Comparison of ENCODE assay signal across 1 cellular context in genomic region chr2:88016086-88016947, GRCh38.
TF ChIP-seq lines count a peak whose summit lies in the region.

RNU2-63P (minus strand) TSS chr2:88016547.

TF ChIP-seq in K562, 482 proteins besides CTCF, POLR2A, EP300 and RAD21 (continued from another document and continues in another):
- TF ChIP-seq, protein P1, sequence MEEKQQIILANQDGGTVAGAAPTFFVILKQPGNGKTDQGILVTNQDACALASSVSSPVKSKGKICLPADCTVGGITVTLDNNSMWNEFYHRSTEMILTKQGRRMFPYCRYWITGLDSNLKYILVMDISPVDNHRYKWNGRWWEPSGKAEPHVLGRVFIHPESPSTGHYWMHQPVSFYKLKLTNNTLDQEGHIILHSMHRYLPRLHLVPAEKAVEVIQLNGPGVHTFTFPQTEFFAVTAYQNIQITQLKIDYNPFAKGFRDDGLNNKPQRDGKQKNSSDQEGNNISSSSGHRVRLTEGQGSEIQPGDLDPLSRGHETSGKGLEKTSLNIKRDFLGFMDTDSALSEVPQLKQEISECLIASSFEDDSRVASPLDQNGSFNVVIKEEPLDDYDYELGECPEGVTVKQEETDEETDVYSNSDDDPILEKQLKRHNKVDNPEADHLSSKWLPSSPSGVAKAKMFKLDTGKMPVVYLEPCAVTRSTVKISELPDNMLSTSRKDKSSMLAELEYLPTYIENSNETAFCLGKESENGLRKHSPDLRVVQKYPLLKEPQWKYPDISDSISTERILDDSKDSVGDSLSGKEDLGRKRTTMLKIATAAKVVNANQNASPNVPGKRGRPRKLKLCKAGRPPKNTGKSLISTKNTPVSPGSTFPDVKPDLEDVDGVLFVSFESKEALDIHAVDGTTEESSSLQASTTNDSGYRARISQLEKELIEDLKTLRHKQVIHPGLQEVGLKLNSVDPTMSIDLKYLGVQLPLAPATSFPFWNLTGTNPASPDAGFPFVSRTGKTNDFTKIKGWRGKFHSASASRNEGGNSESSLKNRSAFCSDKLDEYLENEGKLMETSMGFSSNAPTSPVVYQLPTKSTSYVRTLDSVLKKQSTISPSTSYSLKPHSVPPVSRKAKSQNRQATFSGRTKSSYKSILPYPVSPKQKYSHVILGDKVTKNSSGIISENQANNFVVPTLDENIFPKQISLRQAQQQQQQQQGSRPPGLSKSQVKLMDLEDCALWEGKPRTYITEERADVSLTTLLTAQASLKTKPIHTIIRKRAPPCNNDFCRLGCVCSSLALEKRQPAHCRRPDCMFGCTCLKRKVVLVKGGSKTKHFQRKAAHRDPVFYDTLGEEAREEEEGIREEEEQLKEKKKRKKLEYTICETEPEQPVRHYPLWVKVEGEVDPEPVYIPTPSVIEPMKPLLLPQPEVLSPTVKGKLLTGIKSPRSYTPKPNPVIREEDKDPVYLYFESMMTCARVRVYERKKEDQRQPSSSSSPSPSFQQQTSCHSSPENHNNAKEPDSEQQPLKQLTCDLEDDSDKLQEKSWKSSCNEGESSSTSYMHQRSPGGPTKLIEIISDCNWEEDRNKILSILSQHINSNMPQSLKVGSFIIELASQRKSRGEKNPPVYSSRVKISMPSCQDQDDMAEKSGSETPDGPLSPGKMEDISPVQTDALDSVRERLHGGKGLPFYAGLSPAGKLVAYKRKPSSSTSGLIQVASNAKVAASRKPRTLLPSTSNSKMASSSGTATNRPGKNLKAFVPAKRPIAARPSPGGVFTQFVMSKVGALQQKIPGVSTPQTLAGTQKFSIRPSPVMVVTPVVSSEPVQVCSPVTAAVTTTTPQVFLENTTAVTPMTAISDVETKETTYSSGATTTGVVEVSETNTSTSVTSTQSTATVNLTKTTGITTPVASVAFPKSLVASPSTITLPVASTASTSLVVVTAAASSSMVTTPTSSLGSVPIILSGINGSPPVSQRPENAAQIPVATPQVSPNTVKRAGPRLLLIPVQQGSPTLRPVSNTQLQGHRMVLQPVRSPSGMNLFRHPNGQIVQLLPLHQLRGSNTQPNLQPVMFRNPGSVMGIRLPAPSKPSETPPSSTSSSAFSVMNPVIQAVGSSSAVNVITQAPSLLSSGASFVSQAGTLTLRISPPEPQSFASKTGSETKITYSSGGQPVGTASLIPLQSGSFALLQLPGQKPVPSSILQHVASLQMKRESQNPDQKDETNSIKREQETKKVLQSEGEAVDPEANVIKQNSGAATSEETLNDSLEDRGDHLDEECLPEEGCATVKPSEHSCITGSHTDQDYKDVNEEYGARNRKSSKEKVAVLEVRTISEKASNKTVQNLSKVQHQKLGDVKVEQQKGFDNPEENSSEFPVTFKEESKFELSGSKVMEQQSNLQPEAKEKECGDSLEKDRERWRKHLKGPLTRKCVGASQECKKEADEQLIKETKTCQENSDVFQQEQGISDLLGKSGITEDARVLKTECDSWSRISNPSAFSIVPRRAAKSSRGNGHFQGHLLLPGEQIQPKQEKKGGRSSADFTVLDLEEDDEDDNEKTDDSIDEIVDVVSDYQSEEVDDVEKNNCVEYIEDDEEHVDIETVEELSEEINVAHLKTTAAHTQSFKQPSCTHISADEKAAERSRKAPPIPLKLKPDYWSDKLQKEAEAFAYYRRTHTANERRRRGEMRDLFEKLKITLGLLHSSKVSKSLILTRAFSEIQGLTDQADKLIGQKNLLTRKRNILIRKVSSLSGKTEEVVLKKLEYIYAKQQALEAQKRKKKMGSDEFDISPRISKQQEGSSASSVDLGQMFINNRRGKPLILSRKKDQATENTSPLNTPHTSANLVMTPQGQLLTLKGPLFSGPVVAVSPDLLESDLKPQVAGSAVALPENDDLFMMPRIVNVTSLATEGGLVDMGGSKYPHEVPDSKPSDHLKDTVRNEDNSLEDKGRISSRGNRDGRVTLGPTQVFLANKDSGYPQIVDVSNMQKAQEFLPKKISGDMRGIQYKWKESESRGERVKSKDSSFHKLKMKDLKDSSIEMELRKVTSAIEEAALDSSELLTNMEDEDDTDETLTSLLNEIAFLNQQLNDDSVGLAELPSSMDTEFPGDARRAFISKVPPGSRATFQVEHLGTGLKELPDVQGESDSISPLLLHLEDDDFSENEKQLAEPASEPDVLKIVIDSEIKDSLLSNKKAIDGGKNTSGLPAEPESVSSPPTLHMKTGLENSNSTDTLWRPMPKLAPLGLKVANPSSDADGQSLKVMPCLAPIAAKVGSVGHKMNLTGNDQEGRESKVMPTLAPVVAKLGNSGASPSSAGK (IDR thresholded peaks at IDR 0.05), result no peak
- TF ChIP-seq SRSF3 (IDR thresholded peaks at IDR 0.05; ENCODE audit: insufficient read depth, low read length) (no peak), ZSCAN32 (CRISPR knock-in tag; IDR thresholded peaks at IDR 0.05) (peak; percentile 87), ZNF23 (CRISPR knock-in tag; IDR thresholded peaks at IDR 0.05) (peak; percentile 88), ZNF436 (CRISPR knock-in tag; IDR thresholded peaks at IDR 0.05) (peak; percentile 81), ZNF133 (CRISPR knock-in tag; IDR thresholded peaks at IDR 0.05) (no peak), KAT8 (IDR thresholded peaks at IDR 0.05; ENCODE audit: low read depth) (no peak), SOX6 (IDR thresholded peaks at IDR 0.05) (peak; percentile 43; the same call in 1 of the 2 replicates), HNRNPK (IDR thresholded peaks at IDR 0.05; ENCODE audit: low read depth, low read length, poor library complexity, severe bottlenecking) (no peak), POLR3G (IDR thresholded peaks at IDR 0.05; ENCODE audit: extremely low read depth, insufficient read length, insufficient replicate concordance) (no peak), SAFB (IDR thresholded peaks at IDR 0.05; ENCODE audit: borderline replicate concordance, low read depth, low read length) (no peak), CHD1 (IDR thresholded peaks at IDR 0.05; ENCODE audit: low read length) (no peak), TCF3 (CRISPR knock-in tag; IDR thresholded peaks at IDR 0.05) (peak; percentile 50), ZNF668 (CRISPR knock-in tag; IDR thresholded peaks at IDR 0.05) (no peak), ZNF699 (CRISPR knock-in tag; IDR thresholded peaks at IDR 0.05; ENCODE audit: insufficient replicate concordance) (no peak), ZNF184 (CRISPR knock-in tag; IDR thresholded peaks at IDR 0.05) (no peak), ZC3H8 (IDR thresholded peaks at IDR 0.05) (peak; percentile 98), BCLAF1 (IDR thresholded peaks at IDR 0.05; ENCODE audit: borderline replicate concordance in 1 of 2, control insufficient read depth in 1 of 2, low read depth in 2 of 2, low read length in 1 of 2) (peak; percentile 77 to 100; a peak in 3 of 4 replicates), SMAD3 (CRISPR knock-in tag; conservative IDR thresholded peaks at IDR 0.05) (peak; percentile 93), HMBOX1 (IDR thresholded peaks at IDR 0.05) (peak; percentile 54), MTF1 (CRISPR knock-in tag; IDR thresholded peaks at IDR 0.05; ENCODE audit: borderline replicate concordance) (no peak), CBX1 (IDR thresholded peaks at IDR 0.05; ENCODE audit: low read depth) (peak; percentile 100), TARDBP (IDR thresholded peaks at IDR 0.05) (peak; percentile 98; the same call in 1 of the 2 replicates), ZNF445 (CRISPR knock-in tag; IDR thresholded peaks at IDR 0.05; ENCODE audit: low read depth) (peak; percentile 96), BCOR (IDR thresholded peaks at IDR 0.05) (no peak), ARHGAP35 (IDR thresholded peaks at IDR 0.05; ENCODE audit: partially characterized antibody) (peak; percentile 97), NCOA4 (IDR thresholded peaks at IDR 0.05; ENCODE audit: partially characterized antibody) (peak; percentile 31), ZNF444 (CRISPR knock-in tag; IDR thresholded peaks at IDR 0.05) (peak; percentile 90), NR2C1 (IDR thresholded peaks at IDR 0.05) (no peak), NR2C1 (tag; IDR thresholded peaks at IDR 0.05) (0 out of 2 replicates have a peak, but pooled peaks have one; percentile 21), ELK1 (CRISPR knock-in tag; IDR thresholded peaks at IDR 0.05) (no peak), ZNF143 (CRISPR knock-in tag; IDR thresholded peaks at IDR 0.05) (no peak), NCOR1 (IDR thresholded peaks at IDR 0.05) (peak; percentile 92), ZBTB8A (IDR thresholded peaks at IDR 0.05; ENCODE audit: partially characterized antibody) (peak; percentile 62), ZBED1 (IDR thresholded peaks at IDR 0.05) (peak; percentile 99), PRPF4 (IDR thresholded peaks at IDR 0.05; ENCODE audit: insufficient read depth, low read depth, low read length, poor library complexity, severe bottlenecking) (no peak), HMG20B (CRISPR knock-in tag; IDR thresholded peaks at IDR 0.05) (peak; percentile 97)
- TF ChIP-seq, protein P2, sequence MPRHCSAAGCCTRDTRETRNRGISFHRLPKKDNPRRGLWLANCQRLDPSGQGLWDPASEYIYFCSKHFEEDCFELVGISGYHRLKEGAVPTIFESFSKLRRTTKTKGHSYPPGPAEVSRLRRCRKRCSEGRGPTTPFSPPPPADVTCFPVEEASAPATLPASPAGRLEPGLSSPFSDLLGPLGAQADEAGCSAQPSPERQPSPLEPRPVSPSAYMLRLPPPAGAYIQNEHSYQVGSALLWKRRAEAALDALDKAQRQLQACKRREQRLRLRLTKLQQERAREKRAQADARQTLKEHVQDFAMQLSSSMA (CRISPR knock-in tag; IDR thresholded peaks at IDR 0.05), result peak; percentile 93; the same call in 1 of the 2 replicates
- TF ChIP-seq, protein P3, sequence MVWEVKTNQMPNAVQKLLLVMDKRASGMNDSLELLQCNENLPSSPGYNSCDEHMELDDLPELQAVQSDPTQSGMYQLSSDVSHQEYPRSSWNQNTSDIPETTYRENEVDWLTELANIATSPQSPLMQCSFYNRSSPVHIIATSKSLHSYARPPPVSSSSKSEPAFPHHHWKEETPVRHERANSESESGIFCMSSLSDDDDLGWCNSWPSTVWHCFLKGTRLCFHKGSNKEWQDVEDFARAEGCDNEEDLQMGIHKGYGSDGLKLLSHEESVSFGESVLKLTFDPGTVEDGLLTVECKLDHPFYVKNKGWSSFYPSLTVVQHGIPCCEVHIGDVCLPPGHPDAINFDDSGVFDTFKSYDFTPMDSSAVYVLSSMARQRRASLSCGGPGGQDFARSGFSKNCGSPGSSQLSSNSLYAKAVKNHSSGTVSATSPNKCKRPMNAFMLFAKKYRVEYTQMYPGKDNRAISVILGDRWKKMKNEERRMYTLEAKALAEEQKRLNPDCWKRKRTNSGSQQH (CRISPR knock-in tag; IDR thresholded peaks at IDR 0.05), result peak; percentile 100
- TF ChIP-seq, protein P4, sequence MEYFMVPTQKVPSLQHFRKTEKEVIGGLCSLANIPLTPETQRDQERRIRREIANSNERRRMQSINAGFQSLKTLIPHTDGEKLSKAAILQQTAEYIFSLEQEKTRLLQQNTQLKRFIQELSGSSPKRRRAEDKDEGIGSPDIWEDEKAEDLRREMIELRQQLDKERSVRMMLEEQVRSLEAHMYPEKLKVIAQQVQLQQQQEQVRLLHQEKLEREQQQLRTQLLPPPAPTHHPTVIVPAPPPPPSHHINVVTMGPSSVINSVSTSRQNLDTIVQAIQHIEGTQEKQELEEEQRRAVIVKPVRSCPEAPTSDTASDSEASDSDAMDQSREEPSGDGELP (CRISPR knock-in tag; IDR thresholded peaks at IDR 0.05; ENCODE audit: borderline replicate concordance), result peak; percentile 56; the same call in 1 of the 2 replicates
